Comparison of ENCODE assay signal across 12 cellular contexts in genomic region chr1:21244986-21245687, GRCh38. TPM values are rescaled to one million over a fixed set of nuclear protein-coding genes. Genes with fewer than 3 reads are reported as not detected.
A peak's percentile ranks its signal among the peaks of the same experiment; 100 is the strongest.
DNase-seq lines count a peak whose midpoint lies in the region; ATAC-seq and TF ChIP-seq lines count a peak whose summit lies in the region.
"Had no signal": no experiment of that assay in that cellular context is flagged by ENCODE, and none has a peak within 500 bp of the region (broad histone marks: within the 10 kb centered on the region; RNA-seq: fewer than 3 reads in every experiment).

No MANE protein-coding gene starts in this region.

- no peak overlapping the region for H3K4me2 ChIP-seq in DND-41 (ENCODE audit: insufficient read depth, low read length)
- no peak overlapping the region for H3K4me2 ChIP-seq in SK-N-SH

- H3K36me3 ChIP-seq in DND-41 (ENCODE audit: insufficient read depth, low read length) (peaks cover 19% of the 10 kb centered on the region), SK-N-SH (replicated peaks in 1 of 2; ENCODE audit: control insufficient read depth in 1 of 2, insufficient read depth in 2 of 2, low read length in 1 of 2) (peaks cover 10 to 33% of the 10 kb centered on the region in 2 experiments), esophagus muscularis mucosa (peaks cover 58 to 99% (median 86%) of the 10 kb centered on the region in 4 donors)
- peaks cover 23 to 88% (median 23%) of the 10 kb centered on the region in 3 experiments for H3K36me3 ChIP-seq in naive thymus-derived CD4-positive, alpha-beta T cell (ENCODE audit: control insufficient read depth in 2 of 3, insufficient read depth in 3 of 3, low read length in 3 of 3)

- H2AFZ ChIP-seq in DND-41 (ENCODE audit: low read depth, low read length) (no peak overlapping the region), SK-N-SH (ENCODE audit: low read depth) (no peak overlapping the region)

- H3K9me3 Mint-ChIP-seq in naive thymus-derived CD4-positive, alpha-beta T cell, result peaks cover 0 to 2% (median 0%) of the 10 kb centered on the region in 11 donors

- H4K20me1 ChIP-seq in DND-41 (ENCODE audit: insufficient read depth, low read length) (no peaks in the 10 kb centered on the region), SK-N-SH (ENCODE audit: insufficient read depth) (no peaks in the 10 kb centered on the region)

- H3K4me3 Mint-ChIP-seq in naive thymus-derived CD4-positive, alpha-beta T cell, result no peak overlapping the region

- H3F3A ChIP-seq in SK-N-SH (replicated peaks; ENCODE audit: insufficient read depth), result no peaks in the 10 kb centered on the region

- peaks cover 4 to 45% (median 21%) of the 10 kb centered on the region in 5 donors for H3K36me3 Mint-ChIP-seq in naive thymus-derived CD4-positive, alpha-beta T cell

- TF ChIP-seq EP300 in SK-N-SH (IDR thresholded peaks at IDR 0.05; ENCODE audit: borderline replicate concordance in 1 of 2, low read depth in 1 of 2, low read length in 1 of 2) (no peak), esophagus muscularis mucosa (IDR thresholded peaks at IDR 0.05) (no peak)

- no peaks in the 10 kb centered on the region for H3K9me2 ChIP-seq in SK-N-SH

- no peak overlapping the region for H3K27ac Mint-ChIP-seq in naive thymus-derived CD4-positive, alpha-beta T cell

- H3K4me3 ChIP-seq in DND-41 (ENCODE audit: low read depth in 1 of 2, low read length in 2 of 2), result no peak overlapping the region
- H3K4me3 ChIP-seq in SK-N-SH (ENCODE audit: low read depth in 2 of 2, low read length in 1 of 2), result no peak overlapping the region
- no peak overlapping the region for H3K4me3 ChIP-seq in esophagus muscularis mucosa
- no peak overlapping the region for H3K4me3 ChIP-seq in naive thymus-derived CD4-positive, alpha-beta T cell (ENCODE audit: low read length)
- H3K4me3 ChIP-seq: gastroesophageal sphincter had no signal

- CTCF ChIA-PET in SK-N-SH (lab: Yijun Ruan, JAX), result interaction anchor here (0.8 to 13.5 kb wide), 13 partner anchors 10 to 327 kb away, joined by 3 to 134 read pairs (median 4); no protein-coding TSS in a partner anchor
- CTCF ChIA-PET in naive thymus-derived CD4-positive, alpha-beta T cell (lab: Charles Lee), result interaction anchor here (0.9 to 1.4 kb wide), 4 partner anchors 10 to 123 kb away, joined by 3 to 8 read pairs (median 4); no protein-coding TSS in a partner anchor

- intact Hi-C loops in esophagus muscularis mucosa (cut with DNase I), result no loop called here
- intact Hi-C loops in naive thymus-derived CD4-positive, alpha-beta T cell (cut with micrococcal nuclease), result no loop called here

- peak; percentile 48; the same call in 1 of the 3 replicates for ATAC-seq in DND-41 (ENCODE audit: insufficient read depth, low read depth)
- ATAC-seq in foreskin keratinocyte, result no peak
- no peak for ATAC-seq in GM21447 (IDR thresholded peaks at IDR 0.05; ENCODE audit: unreplicated experiment)
- ATAC-seq in naive thymus-derived CD4-positive, alpha-beta T cell, result no peak
- ATAC-seq: gastroesophageal sphincter had no signal

- no peak for TF ChIP-seq POLR2A in esophagus muscularis mucosa (IDR thresholded peaks at IDR 0.05; ENCODE audit: low read depth)

- TF ChIP-seq CTCF in 22Rv1 (IDR thresholded peaks at IDR 0.05), result peak; percentile 66
- TF ChIP-seq CTCF in DND-41 (IDR thresholded peaks at IDR 0.05; ENCODE audit: borderline replicate concordance, extremely low read depth, low read length, poor library complexity, severe bottlenecking), result peak; percentile 56
- peak; percentile 57 for TF ChIP-seq CTCF in SK-N-SH (IDR thresholded peaks at IDR 0.05)
- TF ChIP-seq CTCF in foreskin keratinocyte (conservative IDR thresholded peaks at IDR 0.05), result peak; percentile 43
- peak in 1 of 3 experiments; percentile 23 for TF ChIP-seq CTCF in esophagus muscularis mucosa (IDR thresholded peaks at IDR 0.05)

- no peak overlapping the region for H3K27ac ChIP-seq in 22Rv1
- no peak overlapping the region for H3K27ac ChIP-seq in DND-41 (ENCODE audit: low read length)
- no peak overlapping the region for H3K27ac ChIP-seq in SK-N-SH (ENCODE audit: low read depth in 2 of 2, low read length in 1 of 2)
- H3K27ac ChIP-seq in foreskin keratinocyte, result no peak overlapping the region
- no peak overlapping the region for H3K27ac ChIP-seq in esophagus muscularis mucosa (replicated peaks in 1 of 4)
- no peak overlapping the region for H3K27ac ChIP-seq in naive thymus-derived CD4-positive, alpha-beta T cell (ENCODE audit: low read depth, low read length)
- H3K27ac ChIP-seq: gastroesophageal sphincter had no signal

- H3K27me3 Mint-ChIP-seq in naive thymus-derived CD4-positive, alpha-beta T cell, result no peaks in the 10 kb centered on the region

- no peaks in the 10 kb centered on the region for H3K79me2 ChIP-seq in DND-41 (ENCODE audit: insufficient read depth, low read length)
- H3K79me2 ChIP-seq in SK-N-SH (ENCODE audit: insufficient read depth), result no peaks in the 10 kb centered on the region; the same call in 1 of the 2 replicates

- no peaks in the 10 kb centered on the region for H3K27me3 ChIP-seq in DND-41 (ENCODE audit: insufficient read depth, low read length, poor library complexity)
- H3K27me3 ChIP-seq in SK-N-SH (ENCODE audit: insufficient read depth), result no peaks in the 10 kb centered on the region
- no peaks in the 10 kb centered on the region for H3K27me3 ChIP-seq in foreskin keratinocyte
- H3K27me3 ChIP-seq in esophagus muscularis mucosa, result no peaks in the 10 kb centered on the region
- no peaks in the 10 kb centered on the region for H3K27me3 ChIP-seq in naive thymus-derived CD4-positive, alpha-beta T cell (ENCODE audit: control insufficient read depth in 2 of 2, insufficient read depth in 2 of 2, low read length in 2 of 2)
- H3K27me3 ChIP-seq: gastroesophageal sphincter had no signal

- H3K9me3 ChIP-seq in DND-41 (ENCODE audit: insufficient read depth, low read length, severe bottlenecking), result no peaks in the 10 kb centered on the region
- H3K9me3 ChIP-seq in SK-N-SH, result no peaks in the 10 kb centered on the region
- H3K9me3 ChIP-seq in esophagus muscularis mucosa, result no peaks in the 10 kb centered on the region
- H3K9me3 ChIP-seq in naive thymus-derived CD4-positive, alpha-beta T cell (ENCODE audit: control insufficient read depth in 2 of 3, low read length in 3 of 3), result no peaks in the 10 kb centered on the region
- H3K9me3 ChIP-seq: gastroesophageal sphincter had no signal

- WGBS in SK-N-SH (ENCODE audit: low lambda C conversion rate), result 94% methylated on average over 7 of the region's 11 CpGs
- 97% methylated on average over 10 of the region's 11 CpGs for WGBS in esophagus muscularis mucosa

- POLR2A ChIA-PET in SK-N-SH (lab: Yijun Ruan, JAX), result no interaction called here
- POLR2A ChIA-PET in naive thymus-derived CD4-positive, alpha-beta T cell (lab: Charles Lee), result no interaction called here

- H3K4me1 ChIP-seq in DND-41 (ENCODE audit: insufficient read depth, low read length) (no peaks in the 10 kb centered on the region), SK-N-SH (ENCODE audit: control insufficient read depth in 1 of 2, insufficient read depth in 2 of 2, low read depth in 1 of 2, low read length in 1 of 2) (no peaks in the 10 kb centered on the region), foreskin keratinocyte (no peaks in the 10 kb centered on the region), esophagus muscularis mucosa (no peaks in the 10 kb centered on the region)
- H3K4me1 ChIP-seq in naive thymus-derived CD4-positive, alpha-beta T cell (ENCODE audit: control insufficient read depth in 2 of 2, insufficient read depth in 2 of 2, low read length in 2 of 2), result no peaks in the 10 kb centered on the region
- H3K4me1 ChIP-seq: gastroesophageal sphincter had no signal

- TF ChIP-seq RAD21 in SK-N-SH (IDR thresholded peaks at IDR 0.05; ENCODE audit: low read length), result no peak

- H3K4me1 Mint-ChIP-seq in naive thymus-derived CD4-positive, alpha-beta T cell, result no peaks in the 10 kb centered on the region

- peak; percentile 11 for DNase-seq in DND-41
- DNase-seq in SK-N-SH, result peak; percentile 43
- DNase-seq in foreskin keratinocyte, result no peak
- DNase-seq in esophagus muscularis mucosa (ENCODE audit: extremely low spot score), result no peak
- DNase-seq in NCI-H1105 (lab: John Stamatoyannopoulos, UW), result no peak
- no peak for DNase-seq in naive thymus-derived CD4-positive, alpha-beta T cell
- DNase-seq: activated CD4-positive, alpha-beta T cell treated with anti-CD3 and anti-CD28 coated beads, Interleukin-2, amount 50 U/mL, for 4 hours; DMS 273 treated with DMSO at 0.1 percent for 48 hours; NCI-H2171 had no signal

- H3K9ac ChIP-seq in DND-41 (ENCODE audit: low read depth, low read length), result no peak overlapping the region
- H3K9ac ChIP-seq in SK-N-SH, result no peak overlapping the region

TF ChIP-seq in SK-N-SH, 30 proteins besides CTCF, POLR2A, EP300 and RAD21:
- no peak for TF ChIP-seq MEF2A (IDR thresholded peaks at IDR 0.05; ENCODE audit: borderline replicate concordance, low read depth)
- no peak for TF ChIP-seq JUND (IDR thresholded peaks at IDR 0.05)
- no peak for TF ChIP-seq MXI1 (IDR thresholded peaks at IDR 0.05; ENCODE audit: low read depth, low read length)
TF ChIP-seq in SK-N-SH: peak in this region for 0.

RNA-seq across cellular contexts. Expression of gene ECE1, which starts 45.1 kb away (rescaled TPM):
- 62.3 and 96.6 TPM in 2 replicates for polyA plus RNA-seq in SK-N-SH (2012; rRNA removed)
- 48.1 and 60.4 TPM in 2 replicates for polyA plus RNA-seq in SK-N-SH (2012; cell fraction: cytosol; rRNA removed)
- polyA plus RNA-seq in SK-N-SH (2012; cell fraction: nucleus; rRNA removed), result 53.0 and 69.9 TPM in 2 replicates
- total RNA-seq in foreskin keratinocyte, result 51.1 and 63.5 TPM in 2 replicates
- polyA plus RNA-seq in foreskin keratinocyte, result 28.0 and 34.0 TPM in 2 replicates
- total RNA-seq in esophagus muscularis mucosa, result 100 to 1,000 TPM in 1 of 4 donors, 10 to 100 TPM in 3; 53.6 to 101 (median 80.7) TPM
- 10 to 100 TPM; 63.3 to 97.4 (median 72.2) TPM for total RNA-seq in naive thymus-derived CD4-positive, alpha-beta T cell
- 10 to 100 TPM; 21.3 to 50.4 TPM for polyA plus RNA-seq in naive thymus-derived CD4-positive, alpha-beta T cell

Comparison
In these comparisons a context has a peak if more than half of its experiments do, and no peak if none do; other contexts are left out.
1. DNase-seq: peak in DND-41 (single experiment) and SK-N-SH (single experiment); none in foreskin keratinocyte (0 of 2), esophagus muscularis mucosa (single experiment), NCI-H1105 (single experiment) and naive thymus-derived CD4-positive, alpha-beta T cell (0 of 9).